ENCODE assay signal across 10 cellular contexts in genomic region chrX:153944800-153945150, GRCh38. TPM values are rescaled to one million over a fixed set of nuclear protein-coding genes. Genes with fewer than 3 reads are reported as not detected.
DNase-seq lines count a peak whose midpoint lies in the region; ATAC-seq and TF ChIP-seq lines count a peak whose summit lies in the region.
"Had no signal": no experiment of that assay in that cellular context is flagged by ENCODE, and none has a peak within 500 bp of the region (broad histone marks: within the 10 kb centered on the region; RNA-seq: fewer than 3 reads in every experiment).

No MANE protein-coding gene starts in this region.

- BruUV-seq in A673 (replicated peaks; lab: Mats Ljungman, UMichigan), result no TSS peak

- H3K27me3 Mint-ChIP-seq in activated B cell treated with CpG ODN at 0.5 μM for 24 hours, result no peaks in the 10 kb centered on the region

- peaks cover 0 to 53% (median 0%) of the 10 kb centered on the region in 7 donors for H3K27me3 ChIP-seq in heart right ventricle
- no peaks in the 10 kb centered on the region for H3K27me3 ChIP-seq in A673 (replicated peaks; ENCODE audit: insufficient read depth, low read depth, low read length, poor library complexity)
- H3K27me3 ChIP-seq: vagina had no signal

- DNase-seq in activated B cell treated with CpG ODN at 0.5 μM for 24 hours (no peak), heart right ventricle (no peak), A673 (ENCODE audit: low spot score) (no peak), GM19240 (ENCODE audit: insufficient read length, low spot score) (no peak)
- DNase-seq: GM23248; NK-92 treated with Interleukin-12 subunit alpha and Interleukin-12 subunit beta, amount 100 ng/mL, for 24 hours had no signal

- no peaks in the 10 kb centered on the region for H3K9me3 ChIP-seq in heart right ventricle
- H3K9me3 ChIP-seq in A673 (ENCODE audit: low read depth, low read length, poor library complexity, severe bottlenecking), result no peaks in the 10 kb centered on the region
- H3K9me3 ChIP-seq: vagina had no signal

- intact Hi-C loops in activated B cell treated with CpG ODN at 0.5 μM for 24 hours (cut with micrococcal nuclease), result loop anchor here (5.0 kb wide), 2 partner anchors 57 to 1002 kb away; partner anchors contain the start of gene L1CAM
- intact Hi-C loops in heart right ventricle (cut with DNase I), result loop anchor here in 2 of 10 donors (5.0 to 10.0 kb wide), 2 partner anchors 150 to 182 kb away; partner anchors contain the start of genes IDH3G (in 1 of the 2), PLXNB3 (in 1 of the 2) and SSR4 (in 1 of the 2)
- intact Hi-C loops in A673 (cut with micrococcal nuclease; ENCODE audit: unreplicated experiment), result loop anchor here (5.0 to 10.0 kb wide), 2 partner anchors 590 to 982 kb away; no protein-coding TSS in a partner anchor

- H3K4me1 ChIP-seq in heart right ventricle, result peaks cover 0 to 51% (median 11%) of the 10 kb centered on the region in 9 donors
- H3K4me1 ChIP-seq in A673 (ENCODE audit: insufficient read depth, low read length, poor library complexity, severe bottlenecking), result no peaks in the 10 kb centered on the region
- H3K4me1 ChIP-seq: vagina had no signal

- CTCF ChIA-PET in activated B cell treated with CpG ODN at 0.5 μM for 24 hours (lab: Charles Lee) (interaction anchor here (9.8 kb wide), 1 partner anchor 21 kb away, joined by 146 read pairs; the partner anchor contains the start of gene ARHGAP4), A673 (lab: Charles Lee) (interaction anchor here (0.6 kb wide), 3 partner anchors 20 to 881 kb away, joined by 7 to 8 read pairs (median 7); no protein-coding TSS in a partner anchor)

- POLR2A ChIA-PET in activated B cell treated with CpG ODN at 0.5 μM for 24 hours (lab: Charles Lee), result interaction anchor here (0.7 to 18.4 kb wide), 2 partner anchors 19 to 151 kb away, joined by 3 to 305 read pairs; partner anchors contain the start of gene ARHGAP4
- POLR2A ChIA-PET in A673 (lab: Charles Lee; ENCODE audit: low non-redundant PET), result no interaction called here

- 46 to 54% methylated on average over 6 of the region's 6 CpGs for WGBS in heart right ventricle, 2 donors

- H3K36me3 ChIP-seq in heart right ventricle (peaks cover 0 to 19% (median 0%) of the 10 kb centered on the region in 9 donors), A673 (ENCODE audit: insufficient read depth, low read length, poor library complexity, severe bottlenecking) (peaks cover 6% of the 10 kb centered on the region)

- H3K9me3 Mint-ChIP-seq in activated B cell treated with CpG ODN at 0.5 μM for 24 hours, result no peaks in the 10 kb centered on the region

- peaks cover 14% of the 10 kb centered on the region for H3K36me3 Mint-ChIP-seq in activated B cell treated with CpG ODN at 0.5 μM for 24 hours (ENCODE audit: low read depth)

- no peak overlapping the region for H3K4me3 Mint-ChIP-seq in activated B cell treated with CpG ODN at 0.5 μM for 24 hours

- peak overlapping the region in 6 of 10 donors; percentile 15 to 82 (median 30) for H3K27ac ChIP-seq in heart right ventricle
- H3K27ac ChIP-seq in skin epidermis, result peak overlapping the region in 13 of 21 experiments; percentile 33 to 77 (median 64)
- no peak overlapping the region for H3K27ac ChIP-seq in A673 (ENCODE audit: low read depth, low read length, poor library complexity, severe bottlenecking)
- H3K27ac ChIP-seq: GM23248, vagina had no signal

- peak; percentile 16 for ATAC-seq in GM19463 (IDR thresholded peaks at IDR 0.05; ENCODE audit: unreplicated experiment)
- peak; percentile 19 for ATAC-seq in activated B cell treated with CpG ODN at 0.5 μM for 24 hours (ENCODE audit: low read depth)
- ATAC-seq in heart right ventricle, result peak in 3 of 8 donors; percentile 5 to 12 (median 8)
- ATAC-seq in GM21576 (IDR thresholded peaks at IDR 0.05; ENCODE audit: unreplicated experiment), result no peak

- H3K4me1 Mint-ChIP-seq in activated B cell treated with CpG ODN at 0.5 μM for 24 hours, result peaks cover 21% of the 10 kb centered on the region

- peak overlapping the region; percentile 50 for H3K27ac Mint-ChIP-seq in activated B cell treated with CpG ODN at 0.5 μM for 24 hours

- TF ChIP-seq CTCF in activated B cell treated with CpG ODN at 0.5 μM for 24 hours (IDR thresholded peaks at IDR 0.05), result no peak
- TF ChIP-seq CTCF in heart right ventricle (IDR thresholded peaks at IDR 0.05), result no peak
- TF ChIP-seq CTCF in A673 (conservative IDR thresholded peaks at IDR 0.05; ENCODE audit: low read depth, low read length), result no peak

- peak overlapping the region in 9 of 10 donors; percentile 16 to 54 (median 42) for H3K4me3 ChIP-seq in heart right ventricle
- peak overlapping the region in 4 of 7 experiments; percentile 13 to 30 (median 26) for H3K4me3 ChIP-seq in skin epidermis
- no peak overlapping the region for H3K4me3 ChIP-seq in A673 (ENCODE audit: low read depth, low read length, poor library complexity, severe bottlenecking)
- H3K4me3 ChIP-seq: GM23248 had no signal

RNA-seq across cellular contexts. Expression of gene RENBP, which starts 0.3 kb away (rescaled TPM):
- total RNA-seq in activated B cell treated with CpG ODN at 0.5 μM for 24 hours, result 14.5 and 20.2 TPM in 2 replicates
- total RNA-seq in heart right ventricle, result 10 to 100 TPM in 4 of 10 donors, 1 to 10 TPM in 6; 7.0 to 17.0 (median 9.6) TPM
- polyA plus RNA-seq in heart right ventricle, result 10 to 100 TPM in 1 of 2 donors, 1 to 10 TPM in 1; 6.0 to 16.6 TPM
- 3.4 and 5.7 TPM in 2 replicates for total RNA-seq in A673 (2021)
- polyA plus RNA-seq: GM23248 had no signal

RNA-seq across cellular contexts. Expression of gene NAA10, which starts 9.9 kb away (rescaled TPM):
- total RNA-seq in activated B cell treated with CpG ODN at 0.5 μM for 24 hours (94.8 and 109 TPM in 2 replicates), heart right ventricle (10 to 100 TPM; 46.9 to 88.9 (median 54.5) TPM), A673 (2021) (136 and 140 TPM in 2 replicates)
- 100 to 1,000 TPM; 151 to 228 TPM for polyA plus RNA-seq in heart right ventricle

RNA-seq across cellular contexts. Expression of gene ARHGAP4, which starts 18.7 kb away (rescaled TPM):
- total RNA-seq in activated B cell treated with CpG ODN at 0.5 μM for 24 hours (151 and 158 TPM in 2 replicates), heart right ventricle (10 to 100 TPM in 4 of 10 donors, 1 to 10 TPM in 6; 5.5 to 25.3 (median 8.2) TPM), A673 (2021) (43.0 and 45.7 TPM in 2 replicates)
- 10 to 100 TPM; 19.1 to 65.5 TPM for polyA plus RNA-seq in heart right ventricle

RNA-seq across cellular contexts. Expression of gene HCFC1, which starts 26.8 kb away (rescaled TPM):
- total RNA-seq in activated B cell treated with CpG ODN at 0.5 μM for 24 hours (72.5 and 79.4 TPM in 2 replicates), heart right ventricle (10 to 100 TPM; 26.5 to 41.6 (median 31.7) TPM), A673 (2021) (124 and 137 TPM in 2 replicates)
- 10 to 100 TPM; 12.3 to 13.9 TPM for polyA plus RNA-seq in heart right ventricle

RNA-seq across cellular contexts. Expression of gene TMEM187, which starts 27.8 kb away (rescaled TPM):
- total RNA-seq in activated B cell treated with CpG ODN at 0.5 μM for 24 hours (2.0 and 2.9 TPM in 2 replicates), heart right ventricle (10 to 100 TPM in 3 of 10 donors, 1 to 10 TPM in 7; 4.8 to 13.2 (median 8.0) TPM), A673 (2021) (2.8 and 6.8 TPM in 2 replicates)
- 1 to 10 TPM; 3.4 to 7.2 TPM for polyA plus RNA-seq in heart right ventricle
